1 cellular context compared by ENCODE assay signal in genomic region chr17:50684288-50684611, GRCh38.
TF ChIP-seq lines count a peak whose summit lies in the region.

No MANE protein-coding gene starts in this region.

TF ChIP-seq in K562, 482 proteins besides CTCF, POLR2A, EP300 and RAD21:
- TF ChIP-seq C11orf30 (IDR thresholded peaks at IDR 0.05; ENCODE audit: low read depth) (peak; percentile 37), ZNF316 (IDR thresholded peaks at IDR 0.05) (peak; percentile 47; the same call in 1 of the 2 replicates), FOXP1 (CRISPR knock-in tag; IDR thresholded peaks at IDR 0.05) (no peak), CBX5 (IDR thresholded peaks at IDR 0.05; ENCODE audit: borderline replicate concordance, low read depth) (no peak), ZFPM2 (CRISPR knock-in tag; IDR thresholded peaks at IDR 0.05) (no peak), ZBTB34 (CRISPR knock-in tag; IDR thresholded peaks at IDR 0.05) (no peak), SRSF1 (IDR thresholded peaks at IDR 0.05; ENCODE audit: low read depth, low read length) (no peak), MNT (conservative IDR thresholded peaks at IDR 0.05) (no peak), KAT2B (IDR thresholded peaks at IDR 0.05; ENCODE audit: low read depth, low read length) (no peak)
